17 cellular contexts compared by ENCODE assay signal in genomic region chr13:74485757-74486156, GRCh38.
DNase-seq lines count a peak whose midpoint lies in the region; ATAC-seq lines count a peak whose summit lies in the region.
"Had no signal": no experiment of that assay in that cellular context is flagged by ENCODE, and none has a peak within 500 bp of the region (broad histone marks: within the 10 kb centered on the region; RNA-seq: fewer than 3 reads in every experiment).

No MANE protein-coding gene starts in this region.

- H3K9me3 Mint-ChIP-seq in naive thymus-derived CD8-positive, alpha-beta T cell = peaks cover 0 to 2% (median 0%) of the 10 kb centered on the region in 9 donors

- peaks cover 0 to 8% (median 4%) of the 10 kb centered on the region in 4 donors for H3K4me1 Mint-ChIP-seq in naive thymus-derived CD8-positive, alpha-beta T cell
- H3K4me1 Mint-ChIP-seq: H9 had no signal

- DNase-seq in kidney tubule cell (ENCODE audit: low spot score) = peak; percentile 12
- DNase-seq in NCI-H1436 treated with DMSO at 0.1 percent for 48 hours (lab: John Stamatoyannopoulos, UW) = no peak
- DNase-seq in naive thymus-derived CD8-positive, alpha-beta T cell = no peak
- DNase-seq in NCI-H2029 (lab: John Stamatoyannopoulos, UW) = no peak
- DNase-seq: DMS 273 treated with DMSO at 0.1 percent for 48 hours, H9, IMR-90, Karpas-422, MG63, NCI-H1092, NCI-H1694, NCI-H226, NCI-H524 treated with DMSO at 0.1 percent for 48 hours had no signal

- POLR2A ChIA-PET in naive thymus-derived CD8-positive, alpha-beta T cell (lab: Charles Lee) = no interaction called here

- H3K27ac Mint-ChIP-seq in naive thymus-derived CD8-positive, alpha-beta T cell = peak overlapping the region in 2 of 10 donors; percentile 1 to 13
- H3K27ac Mint-ChIP-seq: H9 had no signal

- no peak overlapping the region for H3K4me3 Mint-ChIP-seq in naive thymus-derived CD8-positive, alpha-beta T cell
- H3K4me3 Mint-ChIP-seq: H9 had no signal

- peaks cover 0 to 10% (median 3%) of the 10 kb centered on the region in 5 donors for H3K27me3 Mint-ChIP-seq in naive thymus-derived CD8-positive, alpha-beta T cell

- ATAC-seq in GM18519 (IDR thresholded peaks at IDR 0.05; ENCODE audit: low FRiP score, unreplicated experiment) (peak; percentile 58), GM21360 (IDR thresholded peaks at IDR 0.05; ENCODE audit: unreplicated experiment) (peak; percentile 57), HG02884 (IDR thresholded peaks at IDR 0.05; ENCODE audit: unreplicated experiment) (peak; percentile 83)
- ATAC-seq in naive thymus-derived CD8-positive, alpha-beta T cell = no peak
- ATAC-seq: A549 had no signal

- H3K36me3 Mint-ChIP-seq in naive thymus-derived CD8-positive, alpha-beta T cell = no peaks in the 10 kb centered on the region

Comparison
In these comparisons a context has a peak if more than half of its experiments do, and no peak if none do; other contexts are left out.
1. ATAC-seq: peak in GM18519 (single experiment), GM21360 (single experiment) and HG02884 (single experiment); none in naive thymus-derived CD8-positive, alpha-beta T cell (0 of 2).